ENCODE assay signal across 2 cellular contexts in genomic region chr22:38327396-38327795, GRCh38.
TF ChIP-seq lines count a peak whose summit lies in the region.

No MANE protein-coding gene starts in this region.

TF ChIP-seq in GM23338, 12 proteins besides CTCF, POLR2A, EP300 and RAD21:
- TF ChIP-seq ZNF462 (CRISPR knock-in tag; IDR thresholded peaks at IDR 0.05) (no peak), POLR2AphosphoS5 (IDR thresholded peaks at IDR 0.05; ENCODE audit: low read depth) (no peak), JUNB (IDR thresholded peaks at IDR 0.05; ENCODE audit: unreplicated experiment) (no peak), EZH2phosphoT487 (IDR thresholded peaks at IDR 0.05; ENCODE audit: unreplicated experiment) (no peak), NANOG (IDR thresholded peaks at IDR 0.05; ENCODE audit: borderline replicate concordance) (no peak), EZH2 (IDR thresholded peaks at IDR 0.05; ENCODE audit: low read depth, unreplicated experiment) (no peak), ZNF331 (CRISPR knock-in tag; IDR thresholded peaks at IDR 0.05; ENCODE audit: low read depth) (no peak)

TF ChIP-seq in endothelial cell of umbilical vein, 7 proteins besides CTCF, POLR2A, EP300 and RAD21:
- TF ChIP-seq POLR2AphosphoS5 (IDR thresholded peaks at IDR 0.05; ENCODE audit: insufficient read depth, low read depth, low read length): no peak
